In genomic region chr12:7129647-7130536, GRCh38 we compare ENCODE assay signal across 8 cellular contexts. TPM values are rescaled to one million over a fixed set of nuclear protein-coding genes. Genes with fewer than 3 reads are reported as not detected.
A peak's percentile ranks its signal among the peaks of the same experiment; 100 is the strongest.
DNase-seq lines count a peak whose midpoint lies in the region; ATAC-seq and TF ChIP-seq lines count a peak whose summit lies in the region.

CLSTN3 (plus strand) TSS chr12:7130371; CDS start chr12:7130649, 278 bp downstream.

- peak within 1 kb of the TSS; percentile 21 for H3K27ac ChIP-seq in AG04450 (ENCODE audit: low read depth, low read length)

- H3K9me3 ChIP-seq in AG04450 (ENCODE audit: control insufficient read depth, insufficient read depth, low read length) = no peaks in the 10 kb centered on the region; the same call in 1 of the 2 replicates
- no peaks in the 10 kb centered on the region for H3K9me3 ChIP-seq in endocrine pancreas (ENCODE audit: control insufficient read depth, low read length)

- DNase-seq in AG04450 (ENCODE audit: low read depth, low spot score) (no peak), NK-92 (lab: John Stamatoyannopoulos, UW; ENCODE audit: unreplicated experiment) (peak; percentile 30), mesenteric fat pad (ENCODE audit: low spot score) (peak; percentile 93)
- DNase-seq in activated CD8-positive, alpha-beta memory T cell treated with anti-CD3 and anti-CD28 coated beads, Interleukin-2, amount 50 U/mL, for 24 hours (ENCODE audit: extremely low read depth) = peak; percentile 55
- peak; percentile 68 for DNase-seq in stimulated activated CD8-positive, alpha-beta memory T cell treated with anti-CD3 and anti-CD28 coated beads, Interleukin-15, amount 100 ng/mL, for 1 hour (ENCODE audit: low read depth)

- CTCF ChIA-PET in AG04450 (lab: Charles Lee) = interaction anchor here (0.6 kb wide), 2 partner anchors 36 to 440 kb away, joined by 3 to 5 read pairs; no protein-coding TSS in a partner anchor

- no peak for TF ChIP-seq CTCF in AG04450 (IDR thresholded peaks at IDR 0.05; ENCODE audit: low read depth, low read length)

- POLR2A ChIA-PET in AG04450 (lab: Yijun Ruan, JAX) = interaction anchor here (1.2 kb wide), 1 partner anchor 50 kb away, joined by 3 read pairs; no protein-coding TSS in a partner anchor

- H3K27me3 ChIP-seq in AG04450 (ENCODE audit: control insufficient read depth, insufficient read depth, low read length) = no peaks in the 10 kb centered on the region
- no peaks in the 10 kb centered on the region for H3K27me3 ChIP-seq in endocrine pancreas (ENCODE audit: control insufficient read depth, insufficient read depth, low read length)

- H3K36me3 ChIP-seq in endocrine pancreas (ENCODE audit: control insufficient read depth, insufficient read depth, low read length) = peaks cover 3% of the 10 kb centered on the region

- H3K9ac ChIP-seq in endocrine pancreas (ENCODE audit: control insufficient read depth, insufficient read depth, low read length) = peak within 1 kb of the TSS; percentile 90

- no peaks in the 10 kb centered on the region for H3K4me1 ChIP-seq in endocrine pancreas (ENCODE audit: control insufficient read depth, insufficient read depth, low read length)

- peak; percentile 59 for ATAC-seq in GM19025 (IDR thresholded peaks at IDR 0.05; ENCODE audit: low read depth, unreplicated experiment)
- ATAC-seq in HG03521 (IDR thresholded peaks at IDR 0.05; ENCODE audit: unreplicated experiment) = peak; percentile 75

- H3K4me3 ChIP-seq in AG04450 (ENCODE audit: low read depth, low read length) (peak within 1 kb of the TSS; percentile 90), endocrine pancreas (ENCODE audit: control insufficient read depth, insufficient read depth, low read length) (peak within 1 kb of the TSS; percentile 74)

RNA-seq across cellular contexts. Expression of gene CLSTN3, which starts in this region (rescaled TPM):
- 22.3 and 25.3 TPM in 2 replicates for polyA plus RNA-seq in AG04450 (2011; rRNA removed)
- polyA minus RNA-seq in AG04450 (2011; rRNA and poly(A)+ RNA removed) = 37.0 and 43.2 TPM in 2 replicates
- 15.4 TPM for total RNA-seq in mesenteric fat pad
